In the genomic region with DNA sequence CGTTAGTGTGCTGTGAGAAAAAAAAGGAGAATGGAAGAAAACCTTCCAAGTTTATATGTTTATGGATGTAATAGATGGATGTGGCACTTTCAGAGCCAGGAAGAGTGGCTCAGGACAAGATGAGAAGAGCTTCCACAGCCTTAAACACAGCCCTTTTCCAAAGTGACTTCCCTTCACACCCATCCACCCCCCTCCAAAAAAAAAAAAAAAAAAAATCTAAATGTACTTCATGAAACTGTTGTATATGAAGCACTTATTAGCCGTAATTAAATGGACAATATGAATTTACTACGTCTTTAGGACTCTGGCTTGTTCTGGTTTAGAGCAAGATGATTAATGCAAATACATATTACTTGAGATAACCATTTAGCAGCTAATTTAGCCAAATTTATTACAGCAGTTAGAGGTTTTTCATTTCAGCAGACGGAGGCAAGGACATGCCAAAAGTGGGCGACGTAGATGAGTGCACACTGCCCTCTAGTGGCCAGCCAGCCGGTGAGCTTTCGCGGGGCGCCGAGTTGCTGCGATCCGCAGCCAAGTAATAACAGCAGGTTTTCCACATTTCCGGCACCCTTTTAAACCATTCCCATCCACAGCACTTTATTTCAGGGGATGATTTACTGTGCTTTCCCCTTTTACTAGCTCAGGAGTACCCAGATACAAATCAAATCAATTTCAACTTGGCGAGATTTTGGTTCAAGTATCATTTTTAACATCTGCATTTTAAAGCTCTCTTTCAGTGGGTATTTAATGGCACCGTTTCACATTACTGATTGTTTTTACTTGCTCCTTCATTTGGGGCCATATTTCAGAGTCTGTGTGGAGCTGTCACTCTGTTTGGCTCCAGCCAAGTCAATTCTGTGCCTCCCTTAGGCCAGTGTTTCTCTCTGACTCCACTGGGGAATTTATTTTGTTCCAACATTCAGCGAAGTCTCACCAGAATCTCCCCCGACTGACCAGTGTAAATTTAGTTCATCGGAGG, we compare ENCODE assay signal across 1 cellular context.
TF ChIP-seq lines count a peak whose summit lies in the region.

No MANE protein-coding gene starts in this region.

TF ChIP-seq in SK-N-SH, 30 proteins besides CTCF, POLR2A, EP300 and RAD21 (continued from another document):
- TF ChIP-seq RXRA (IDR thresholded peaks at IDR 0.05; ENCODE audit: borderline replicate concordance, low read depth) (peak; percentile 41; the same call in 1 of the 2 replicates), MEF2A (IDR thresholded peaks at IDR 0.05; ENCODE audit: borderline replicate concordance, low read depth) (peak; percentile 44; the same call in 1 of the 2 replicates), FOXM1 (IDR thresholded peaks at IDR 0.05; ENCODE audit: low read depth) (0 out of 2 replicates have a peak, but pooled peaks have one; percentile 14), TEAD4 (IDR thresholded peaks at IDR 0.05; ENCODE audit: borderline replicate concordance, insufficient read depth) (0 out of 2 replicates have a peak, but pooled peaks have one; percentile 4), CHD2 (IDR thresholded peaks at IDR 0.05; ENCODE audit: low read length, partially characterized antibody) (peak; percentile 44), JUND (IDR thresholded peaks at IDR 0.05) (0 out of 2 replicates have a peak, but pooled peaks have one; percentile 7), NFIC (IDR thresholded peaks at IDR 0.05; ENCODE audit: borderline replicate concordance) (peak; percentile 78), POLR2AphosphoS5 (IDR thresholded peaks at IDR 0.05; ENCODE audit: low read depth, low read length) (no peak; the same call in 1 of the 2 replicates), TCF12 (IDR thresholded peaks at IDR 0.05) (peak; percentile 72), SIN3A (IDR thresholded peaks at IDR 0.05; ENCODE audit: borderline replicate concordance, low read depth, low read length) (no peak), SMC3 (IDR thresholded peaks at IDR 0.05; ENCODE audit: low read depth, low read length) (peak; percentile 93)
- TF ChIP-seq, protein P1, sequence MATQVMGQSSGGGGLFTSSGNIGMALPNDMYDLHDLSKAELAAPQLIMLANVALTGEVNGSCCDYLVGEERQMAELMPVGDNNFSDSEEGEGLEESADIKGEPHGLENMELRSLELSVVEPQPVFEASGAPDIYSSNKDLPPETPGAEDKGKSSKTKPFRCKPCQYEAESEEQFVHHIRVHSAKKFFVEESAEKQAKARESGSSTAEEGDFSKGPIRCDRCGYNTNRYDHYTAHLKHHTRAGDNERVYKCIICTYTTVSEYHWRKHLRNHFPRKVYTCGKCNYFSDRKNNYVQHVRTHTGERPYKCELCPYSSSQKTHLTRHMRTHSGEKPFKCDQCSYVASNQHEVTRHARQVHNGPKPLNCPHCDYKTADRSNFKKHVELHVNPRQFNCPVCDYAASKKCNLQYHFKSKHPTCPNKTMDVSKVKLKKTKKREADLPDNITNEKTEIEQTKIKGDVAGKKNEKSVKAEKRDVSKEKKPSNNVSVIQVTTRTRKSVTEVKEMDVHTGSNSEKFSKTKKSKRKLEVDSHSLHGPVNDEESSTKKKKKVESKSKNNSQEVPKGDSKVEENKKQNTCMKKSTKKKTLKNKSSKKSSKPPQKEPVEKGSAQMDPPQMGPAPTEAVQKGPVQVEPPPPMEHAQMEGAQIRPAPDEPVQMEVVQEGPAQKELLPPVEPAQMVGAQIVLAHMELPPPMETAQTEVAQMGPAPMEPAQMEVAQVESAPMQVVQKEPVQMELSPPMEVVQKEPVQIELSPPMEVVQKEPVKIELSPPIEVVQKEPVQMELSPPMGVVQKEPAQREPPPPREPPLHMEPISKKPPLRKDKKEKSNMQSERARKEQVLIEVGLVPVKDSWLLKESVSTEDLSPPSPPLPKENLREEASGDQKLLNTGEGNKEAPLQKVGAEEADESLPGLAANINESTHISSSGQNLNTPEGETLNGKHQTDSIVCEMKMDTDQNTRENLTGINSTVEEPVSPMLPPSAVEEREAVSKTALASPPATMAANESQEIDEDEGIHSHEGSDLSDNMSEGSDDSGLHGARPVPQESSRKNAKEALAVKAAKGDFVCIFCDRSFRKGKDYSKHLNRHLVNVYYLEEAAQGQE (IDR thresholded peaks at IDR 0.05; ENCODE audit: low read depth, low read length): 0 out of 2 replicates have a peak, but pooled peaks have one; percentile 27
